ENCODE assay signal across 20 cellular contexts in genomic region chr16:87319997-87320491, GRCh38.
"Had no signal": no experiment of that assay in that cellular context is flagged by ENCODE, and none has a peak within 500 bp of the region (broad histone marks: within the 10 kb centered on the region; RNA-seq: fewer than 3 reads in every experiment).

No MANE protein-coding gene starts in this region.

- H3K4me3 Mint-ChIP-seq: activated CD8-positive, alpha-beta T cell treated with anti-CD3 and anti-CD28 coated beads, Interleukin-2, amount 10 ng/mL, durations not matched to agents 7 days and 5 days; activated naive CD4-positive, alpha-beta T cell treated with anti-CD3 and anti-CD28 coated beads, Interleukin-2, amount 10 ng/mL, durations not matched to agents 7 days and 5 days; activated naive CD8-positive, alpha-beta T cell treated with anti-CD3 and anti-CD28 coated beads for 36 hours; activated T-helper 17 cell treated with anti-CD3 and anti-CD28 coated beads, Interleukin-2, amount 50 U/mL, for 72 hours had no signal

- H3K27me3 Mint-ChIP-seq: activated naive CD8-positive, alpha-beta T cell treated with anti-CD3 and anti-CD28 coated beads for 36 hours; activated T-helper 17 cell treated with anti-CD3 and anti-CD28 coated beads, Interleukin-2, amount 50 U/mL, for 72 hours had no signal

- DNase-seq: activated CD4-positive, alpha-beta T cell treated with anti-CD3 and anti-CD28 coated beads for 4 hours; activated CD8-positive, alpha-beta memory T cell treated with anti-CD3 and anti-CD28 coated beads, Interleukin-2, amount 50 U/mL, for 48 hours; activated CD8-positive, alpha-beta T cell treated with anti-CD3 and anti-CD28 coated beads, Interleukin-2, amount 10 ng/mL, durations not matched to agents 7 days and 5 days; activated gamma-delta T cell treated with Interleukin-2 at 50 U/mL for 16 hours; activated naive CD4-positive, alpha-beta T cell treated with anti-CD3 and anti-CD28 coated beads, Interleukin-2, amount 10 ng/mL, durations not matched to agents 7 days and 5 days; activated naive CD8-positive, alpha-beta T cell treated with anti-CD3 and anti-CD28 coated beads for 36 hours; activated T-cell treated with anti-CD3 and anti-CD28 coated beads, Interleukin-2, amount 50 U/mL, for 1 hour; IMR-90; KG1; NCI-H1048; NCI-H146; NCI-H187 treated with DMSO at 0.1 percent for 48 hours; NCI-H2081 treated with DMSO at 0.1 percent for 48 hours; NCI-H446; NCI-H524; T-helper 1 cell had no signal

- H3K9me3 Mint-ChIP-seq: activated naive CD4-positive, alpha-beta T cell treated with anti-CD3 and anti-CD28 coated beads, Interleukin-2, amount 10 ng/mL, durations not matched to agents 7 days and 5 days; activated naive CD8-positive, alpha-beta T cell treated with anti-CD3 and anti-CD28 coated beads for 36 hours; activated T-helper 17 cell treated with anti-CD3 and anti-CD28 coated beads, Interleukin-2, amount 50 U/mL, for 72 hours had no signal

- H3K27ac ChIP-seq: SK-N-MC had no signal

- H3K27ac Mint-ChIP-seq: activated CD8-positive, alpha-beta T cell treated with anti-CD3 and anti-CD28 coated beads, Interleukin-2, amount 10 ng/mL, durations not matched to agents 7 days and 5 days; activated naive CD4-positive, alpha-beta T cell treated with anti-CD3 and anti-CD28 coated beads, Interleukin-2, amount 10 ng/mL, durations not matched to agents 7 days and 5 days; activated naive CD8-positive, alpha-beta T cell treated with anti-CD3 and anti-CD28 coated beads for 36 hours had no signal

- H3K4me3 ChIP-seq: SK-N-MC had no signal

- ATAC-seq: activated CD4-positive, CD25-positive, alpha-beta regulatory T cell treated with anti-CD3 and anti-CD28 coated beads, Interleukin-2, amount 50 U/mL, for 24 hours; activated CD8-positive, alpha-beta T cell treated with anti-CD3 and anti-CD28 coated beads, Interleukin-2, amount 10 ng/mL, durations not matched to agents 7 days and 5 days; activated T-helper 17 cell treated with anti-CD3 and anti-CD28 coated beads, Interleukin-2, amount 50 U/mL, for 72 hours had no signal

- FAIRE-seq: RCC 7860 had no signal
